In the genomic region with DNA sequence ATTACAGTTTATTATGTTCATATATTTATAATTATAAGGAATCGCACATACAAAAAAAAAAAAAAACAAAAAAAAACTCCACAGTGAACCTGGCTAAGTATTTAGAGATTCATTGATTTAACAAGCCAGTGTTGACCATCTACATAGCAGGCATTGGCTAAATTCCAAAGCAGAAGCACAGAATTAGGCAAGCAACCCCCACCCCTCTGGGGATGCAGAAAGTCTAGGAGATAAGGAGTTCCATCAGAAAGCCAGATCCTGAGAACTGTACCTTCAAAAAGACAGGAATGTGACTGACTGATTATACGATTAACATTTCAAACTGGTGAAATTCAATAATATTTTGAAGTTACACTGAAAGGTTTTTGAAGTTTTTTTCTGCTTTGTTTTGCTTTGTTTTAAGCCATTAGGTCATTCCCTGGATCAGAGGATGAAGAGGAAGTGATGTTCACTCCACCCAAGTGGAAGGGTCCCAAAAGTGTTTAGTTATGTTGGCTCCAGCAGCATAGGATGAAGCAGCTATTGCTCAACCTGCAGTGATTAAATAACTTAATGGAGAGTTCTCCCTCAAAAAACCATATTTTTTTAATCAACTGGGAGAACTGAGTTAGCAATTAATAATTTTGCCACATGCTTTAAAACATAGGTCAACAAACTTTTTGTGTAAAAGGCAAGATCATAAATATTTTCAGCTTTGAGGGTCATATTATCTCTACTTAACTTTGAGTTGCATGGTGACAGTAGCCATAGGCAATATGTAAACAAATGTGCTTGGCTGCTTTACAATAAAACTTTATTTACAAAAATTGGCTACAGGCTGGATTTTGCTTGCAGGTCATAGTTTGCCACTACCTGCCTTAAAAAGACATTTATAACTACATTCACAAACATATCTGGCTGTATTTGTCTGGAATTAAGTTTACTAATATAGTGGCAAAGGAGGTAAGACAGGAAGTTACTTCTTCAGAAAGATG, we compare ENCODE assay signal across 10 cellular contexts. TPM values are rescaled to one million over a fixed set of nuclear protein-coding genes. Genes with fewer than 3 reads are reported as not detected.
DNase-seq lines count a peak whose midpoint lies in the region; ATAC-seq and TF ChIP-seq lines count a peak whose summit lies in the region.
"Had no signal": no experiment of that assay in that cellular context is flagged by ENCODE, and none has a peak within 500 bp of the region (broad histone marks: within the 10 kb centered on the region; RNA-seq: fewer than 3 reads in every experiment).

No MANE protein-coding gene starts in this region.

- H3K4me1 Mint-ChIP-seq in activated T-helper 17 cell treated with anti-CD3 and anti-CD28 coated beads, Interleukin-2, amount 50 U/mL, for 72 hours, result no peaks in the 10 kb centered on the region
- peaks cover 8% of the 10 kb centered on the region for H3K4me1 Mint-ChIP-seq in stimulated activated memory B cell treated with anti-CD40 and anti-IgM and Interleukin-4, amounts not matched to agents 10 μg/mL and 1 μg/mL and 100 μg/mL, for 72 hours

- H3K36me3 ChIP-seq in heart left ventricle (peaks cover 0 to 8% (median 0%) of the 10 kb centered on the region in 9 donors), psoas muscle (ENCODE audit: insufficient read depth in 1 of 2, low read depth in 1 of 2) (no peaks in the 10 kb centered on the region)

- no peaks in the 10 kb centered on the region for H3K27me3 ChIP-seq in heart left ventricle
- H3K27me3 ChIP-seq in psoas muscle (ENCODE audit: insufficient read depth in 3 of 3, low read length in 2 of 3), result peaks cover 0 to 2% (median 0%) of the 10 kb centered on the region in 3 donors

- intact Hi-C loops in heart left ventricle (cut with DNase I), result loop anchor here in 2 of 10 donors (5.0 kb wide), 1 partner anchor 34 kb away; no protein-coding TSS in a partner anchor
- intact Hi-C loops in psoas muscle (cut with DNase I), result loop anchor here in 1 of 2 donors (1.0 kb wide), 1 partner anchor 31 kb away; no protein-coding TSS in a partner anchor

- TF ChIP-seq POLR2A in heart left ventricle (IDR thresholded peaks at IDR 0.05), result no peak

- H3K9me3 ChIP-seq in heart left ventricle (peaks cover 0 to under 1% (median 0%) of the 10 kb centered on the region in 12 donors), psoas muscle (no peaks in the 10 kb centered on the region)

- H3K4me1 ChIP-seq in heart left ventricle (peaks cover 0 to 51% (median 31%) of the 10 kb centered on the region in 12 donors), psoas muscle (peaks cover 4% of the 10 kb centered on the region)

- peak; percentile 61 for DNase-seq in EH (ENCODE audit: low read depth)
- DNase-seq in amniotic epithelial cell (ENCODE audit: low read depth), result peak; percentile 40
- peak in 2 of 5 donors; percentile 60 to 68 for DNase-seq in heart left ventricle
- no peak for DNase-seq in psoas muscle
- no peak for DNase-seq in NCI-H2171 treated with DMSO at 0.1 percent for 48 hours (lab: John Stamatoyannopoulos, UW)
- DNase-seq: NCI-H345, nucleus accumbens had no signal

- no peak overlapping the region for H3K27ac Mint-ChIP-seq in activated T-helper 17 cell treated with anti-CD3 and anti-CD28 coated beads, Interleukin-2, amount 50 U/mL, for 72 hours
- no peak overlapping the region for H3K27ac Mint-ChIP-seq in stimulated activated memory B cell treated with anti-CD40 and anti-IgM and Interleukin-4, amounts not matched to agents 10 μg/mL and 1 μg/mL and 100 μg/mL, for 72 hours

- no peak overlapping the region for H3K4me3 Mint-ChIP-seq in activated T-helper 17 cell treated with anti-CD3 and anti-CD28 coated beads, Interleukin-2, amount 50 U/mL, for 72 hours
- no peak overlapping the region for H3K4me3 Mint-ChIP-seq in stimulated activated memory B cell treated with anti-CD40 and anti-IgM and Interleukin-4, amounts not matched to agents 10 μg/mL and 1 μg/mL and 100 μg/mL, for 72 hours

- H3K27ac ChIP-seq in heart left ventricle, result peak overlapping the region; percentile 14 to 81 (median 64)
- peak overlapping the region; percentile 27 for H3K27ac ChIP-seq in psoas muscle

- H3K36me3 Mint-ChIP-seq in activated T-helper 17 cell treated with anti-CD3 and anti-CD28 coated beads, Interleukin-2, amount 50 U/mL, for 72 hours (ENCODE audit: low read depth), result peaks cover 53% of the 10 kb centered on the region
- peaks cover 21% of the 10 kb centered on the region for H3K36me3 Mint-ChIP-seq in stimulated activated memory B cell treated with anti-CD40 and anti-IgM and Interleukin-4, amounts not matched to agents 10 μg/mL and 1 μg/mL and 100 μg/mL, for 72 hours

- no peaks in the 10 kb centered on the region for H3K27me3 Mint-ChIP-seq in activated T-helper 17 cell treated with anti-CD3 and anti-CD28 coated beads, Interleukin-2, amount 50 U/mL, for 72 hours
- H3K27me3 Mint-ChIP-seq in stimulated activated memory B cell treated with anti-CD40 and anti-IgM and Interleukin-4, amounts not matched to agents 10 μg/mL and 1 μg/mL and 100 μg/mL, for 72 hours, result no peaks in the 10 kb centered on the region

- H3K4me3 ChIP-seq in heart left ventricle, result no peak overlapping the region
- H3K4me3 ChIP-seq in psoas muscle, result no peak overlapping the region

- no peak for TF ChIP-seq CTCF in heart left ventricle (IDR thresholded peaks at IDR 0.05)
- no peak for TF ChIP-seq CTCF in psoas muscle (IDR thresholded peaks at IDR 0.05)

- no peaks in the 10 kb centered on the region for H3K9me3 Mint-ChIP-seq in activated T-helper 17 cell treated with anti-CD3 and anti-CD28 coated beads, Interleukin-2, amount 50 U/mL, for 72 hours
- H3K9me3 Mint-ChIP-seq in stimulated activated memory B cell treated with anti-CD40 and anti-IgM and Interleukin-4, amounts not matched to agents 10 μg/mL and 1 μg/mL and 100 μg/mL, for 72 hours, result no peaks in the 10 kb centered on the region

- peak; percentile 84 to 95 (median 94) for ATAC-seq in heart left ventricle
- ATAC-seq in psoas muscle, result peak in 2 of 4 donors; percentile 47 to 76
- ATAC-seq in activated T-helper 17 cell treated with anti-CD3 and anti-CD28 coated beads, Interleukin-2, amount 50 U/mL, for 72 hours (replicated peaks), result no peak
- no peak for ATAC-seq in HG03159 (IDR thresholded peaks at IDR 0.05; ENCODE audit: unreplicated experiment)
- no peak for ATAC-seq in stimulated activated memory B cell treated with anti-CD40 and anti-IgM and Interleukin-4, amounts not matched to agents 10 μg/mL and 1 μg/mL and 100 μg/mL, for 72 hours

- WGBS in heart left ventricle, 4 donors, result 43 to 61% (median 53%) methylated on average over 2 of the region's 2 CpGs
- 38 to 56% (median 42%) methylated on average over 2 of the region's 2 CpGs for WGBS in psoas muscle, 3 donors

RNA-seq across cellular contexts. Expression of gene DOCK9, which starts 49.6 kb away (rescaled TPM):
- total RNA-seq in heart left ventricle, result 100 to 1,000 TPM in 1 of 9 donors, 10 to 100 TPM in 8; 35.0 to 128 (median 45.2) TPM
- 10 to 100 TPM; 21.4 to 59.8 TPM for polyA plus RNA-seq in heart left ventricle
- total RNA-seq in psoas muscle, result 10 to 100 TPM; 14.8 to 39.5 (median 28.5) TPM
- polyA plus RNA-seq in psoas muscle, result 10 to 100 TPM; 13.8 to 26.3 (median 14.6) TPM
- total RNA-seq in activated T-helper 17 cell treated with anti-CD3 and anti-CD28 coated beads, Interleukin-2, amount 50 U/mL, for 72 hours, result 10 to 100 TPM; 50.2 to 70.4 TPM

Comparison
In these comparisons a context has a peak if more than half of its experiments do, and no peak if none do; other contexts are left out.
1. DNase-seq: peak in EH (single experiment) and amniotic epithelial cell (single experiment); none in psoas muscle (0 of 2) and NCI-H2171 treated with DMSO at 0.1 percent for 48 hours (single experiment).
2. ATAC-seq: peak in heart left ventricle (4 of 4); none in activated T-helper 17 cell treated with anti-CD3 and anti-CD28 coated beads, Interleukin-2, amount 50 U/mL, for 72 hours (single experiment), HG03159 (single experiment) and stimulated activated memory B cell treated with anti-CD40 and anti-IgM and Interleukin-4, amounts not matched to agents 10 μg/mL and 1 μg/mL and 100 μg/mL, for 72 hours (single experiment).